ENCODE assay signal across 21 cellular contexts in genomic region chr3:78729921-78730320, GRCh38.
DNase-seq lines count a peak whose midpoint lies in the region; ATAC-seq and TF ChIP-seq lines count a peak whose summit lies in the region.
"Had no signal": no experiment of that assay in that cellular context is flagged by ENCODE, and none has a peak within 500 bp of the region (broad histone marks: within the 10 kb centered on the region; RNA-seq: fewer than 3 reads in every experiment).

No MANE protein-coding gene starts in this region.

- ATAC-seq in activated CD4-positive, CD25-positive, alpha-beta regulatory T cell treated with anti-CD3 and anti-CD28 coated beads, Interleukin-2, amount 50 U/mL, for 24 hours, result no peak
- ATAC-seq: HCT116, Right ventricle myocardium inferior had no signal

- H3K27ac ChIP-seq in dorsolateral prefrontal cortex, result peak overlapping the region in 43 of 59 donors; percentile 5 to 92 (median 79)
- H3K27ac ChIP-seq: 22Rv1 had no signal

- no peak overlapping the region for H3K4me3 Mint-ChIP-seq in nephron progenitor cell
- H3K4me3 Mint-ChIP-seq: IgD-negative memory B cell had no signal

- H3K36me3 Mint-ChIP-seq in nephron progenitor cell (ENCODE audit: low read depth), result no peaks in the 10 kb centered on the region

- intact Hi-C loops in dorsolateral prefrontal cortex (cut with DNase I), result loop anchor here in 1 of 2 donors (10.0 kb wide), 1 partner anchor 285 kb away; no protein-coding TSS in a partner anchor

- H3K4me1 Mint-ChIP-seq in nephron progenitor cell, result peaks cover 69% of the 10 kb centered on the region
- H3K4me1 Mint-ChIP-seq: IgD-negative memory B cell had no signal

- H3K27ac Mint-ChIP-seq in nephron progenitor cell, result peak overlapping the region; percentile 83
- H3K27ac Mint-ChIP-seq: IgD-negative memory B cell had no signal

- no peaks in the 10 kb centered on the region for H3K27me3 Mint-ChIP-seq in nephron progenitor cell (ENCODE audit: low read depth, poor library complexity)
- H3K27me3 Mint-ChIP-seq: IgD-negative memory B cell had no signal

- TF ChIP-seq CTCF in dorsolateral prefrontal cortex (IDR thresholded peaks at IDR 0.05 in 54 of 56, conservative IDR thresholded peaks at IDR 0.05 in 2 of 56; ENCODE audit: low read depth in 1 of 56, partially characterized antibody in 56 of 56), result no peak
- TF ChIP-seq CTCF in nephron progenitor cell (IDR thresholded peaks at IDR 0.05), result no peak

- H3K4me3 ChIP-seq in dorsolateral prefrontal cortex, result no peak overlapping the region
- H3K4me3 ChIP-seq: MG63 had no signal

- H3K27me3 ChIP-seq in dorsolateral prefrontal cortex, result no peaks in the 10 kb centered on the region
- H3K27me3 ChIP-seq: MG63 had no signal

- DNase-seq in DMS 273 (lab: John Stamatoyannopoulos, UW; ENCODE audit: unreplicated experiment) (peak; percentile 20), DMS 273 treated with DMSO at 0.1 percent for 48 hours (lab: John Stamatoyannopoulos, UW) (no peak), NCI-H69 (lab: John Stamatoyannopoulos, UW) (peak; percentile 29), dorsolateral prefrontal cortex (no peak), nephron progenitor cell (no peak), mesenteric fat pad (ENCODE audit: low spot score) (no peak), NOMO-1 treated with DMSO at 0.1 percent for 48 hours (lab: John Stamatoyannopoulos, UW; ENCODE audit: unreplicated experiment) (no peak)
- DNase-seq: DMS153; GDM1; Karpas-422; MG63; NCI-H1048; NCI-H1436 treated with DMSO at 0.1 percent for 48 hours; NCI-H2029 treated with DMSO at 0.1 percent for 48 hours; NCI-H510A treated with DMSO at 0.1 percent for 48 hours; NK-92 treated with Interleukin-12 subunit alpha and Interleukin-12 subunit beta, amount 100 ng/mL, for 24 hours had no signal

- no peaks in the 10 kb centered on the region for H3K9me3 Mint-ChIP-seq in nephron progenitor cell

Comparison
In these comparisons a context has a peak if more than half of its experiments do, and no peak if none do; other contexts are left out.
1. DNase-seq: peak in DMS 273 (single experiment) and NCI-H69 (single experiment); none in DMS 273 treated with DMSO at 0.1 percent for 48 hours (single experiment), dorsolateral prefrontal cortex (0 of 10), nephron progenitor cell (single experiment), mesenteric fat pad (single experiment) and NOMO-1 treated with DMSO at 0.1 percent for 48 hours (single experiment).